Comparison of ENCODE assay signal across 1 cellular context in the genomic region with DNA sequence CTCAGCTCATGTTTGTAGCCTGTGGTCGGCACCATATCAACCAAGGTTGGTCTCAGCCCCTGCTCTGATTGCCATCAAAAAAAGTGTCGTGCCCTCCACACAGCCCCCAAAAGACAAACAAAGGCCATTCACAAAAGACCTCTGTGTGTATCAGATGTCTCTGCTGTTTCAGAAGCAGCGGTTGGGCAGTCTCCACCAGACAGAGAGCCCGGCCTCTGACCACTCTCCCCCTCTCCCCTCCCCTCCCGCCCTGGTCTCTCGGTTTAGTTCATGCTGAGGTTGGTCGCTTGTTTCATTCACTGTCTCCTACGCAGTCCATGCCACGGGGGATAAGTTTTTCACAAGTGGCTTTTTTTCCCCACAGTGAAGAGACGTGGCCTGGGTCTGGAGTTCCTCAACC.
A peak's percentile ranks its signal among the peaks of the same experiment; 100 is the strongest.
TF ChIP-seq lines count a peak whose summit lies in the region.

No MANE protein-coding gene starts in this region.

TF ChIP-seq in HepG2, 621 proteins besides CTCF, POLR2A, EP300 and RAD21 (continued from another document):
- peak; percentile 44; the same call in 1 of the 2 replicates for TF ChIP-seq PAXIP1 (CRISPR knock-in tag; conservative IDR thresholded peaks at IDR 0.05)
- peak; percentile 42; the same call in 1 of the 2 replicates for TF ChIP-seq HDAC2 (CRISPR knock-in tag; IDR thresholded peaks at IDR 0.05)
- no peak; the same call in 1 of the 2 replicates for TF ChIP-seq NR2F6 (IDR thresholded peaks at IDR 0.05)
- 0 out of 2 replicates have a peak, but pooled peaks have one; percentile 25 for TF ChIP-seq NR2F6 (CRISPR knock-in tag; IDR thresholded peaks at IDR 0.05)
- peak; percentile 48; the same call in 1 of the 2 replicates for TF ChIP-seq ZNF792 (CRISPR knock-in tag; IDR thresholded peaks at IDR 0.05)
TF ChIP-seq in HepG2: peak in this region for 29.
